Comparison of ENCODE assay signal across 8 cellular contexts in genomic region chr15:89361451-89362202, GRCh38. TPM values are rescaled to one million over a fixed set of nuclear protein-coding genes. Genes with fewer than 3 reads are reported as not detected.
DNase-seq lines count a peak whose midpoint lies in the region; ATAC-seq, FAIRE-seq and TF ChIP-seq lines count a peak whose summit lies in the region.

No MANE protein-coding gene starts in this region.

- no peaks in the 10 kb centered on the region for H3K9me2 ChIP-seq in GM23248 (ENCODE audit: insufficient read depth)

- ATAC-seq in upper lobe of right lung = peak; percentile 53
- ATAC-seq in GM21786 (IDR thresholded peaks at IDR 0.05; ENCODE audit: unreplicated experiment) = no peak

- peaks cover 88% of the 10 kb centered on the region for H3K27me3 ChIP-seq in GM23248 (replicated peaks; ENCODE audit: insufficient read depth)
- H3K27me3 ChIP-seq in endothelial cell of umbilical vein (ENCODE audit: control insufficient read depth in 2 of 2, insufficient read depth in 2 of 2, low read length in 2 of 2) = peaks cover 72 to 84% of the 10 kb centered on the region in 2 experiments
- H3K27me3 ChIP-seq in neuron (ENCODE audit: insufficient read depth, low read length) = peaks cover 53% of the 10 kb centered on the region
- peaks cover 95% of the 10 kb centered on the region for H3K27me3 ChIP-seq in upper lobe of right lung

- TF ChIP-seq POLR2A in endothelial cell of umbilical vein (IDR thresholded peaks at IDR 0.05; ENCODE audit: low read depth, low read length) = no peak

- H3K4me1 ChIP-seq in GM23248 (ENCODE audit: insufficient read depth) (no peaks in the 10 kb centered on the region), endothelial cell of umbilical vein (ENCODE audit: control insufficient read depth, extremely low read depth, insufficient read depth, low read length) (no peaks in the 10 kb centered on the region), neuron (ENCODE audit: insufficient read depth, low read length) (peaks cover 66% of the 10 kb centered on the region), upper lobe of right lung (peaks cover 10% of the 10 kb centered on the region)

- H3K27ac ChIP-seq in GM23248 = no peak overlapping the region
- H3K27ac ChIP-seq in endothelial cell of umbilical vein (ENCODE audit: insufficient read depth, low read depth, low read length) = no peak overlapping the region
- H3K27ac ChIP-seq in upper lobe of right lung = no peak overlapping the region

- H3K9me1 ChIP-seq in endothelial cell of umbilical vein (replicated peaks; ENCODE audit: control insufficient read depth, extremely low read depth, insufficient read depth, low read length) = no peaks in the 10 kb centered on the region

- H3K4me2 ChIP-seq in GM23248 (ENCODE audit: unreplicated experiment) = no peak overlapping the region
- no peak overlapping the region for H3K4me2 ChIP-seq in endothelial cell of umbilical vein (ENCODE audit: insufficient read depth, low read length)

- H3K79me2 ChIP-seq in GM23248 (ENCODE audit: insufficient read depth) = no peaks in the 10 kb centered on the region
- H3K79me2 ChIP-seq in endothelial cell of umbilical vein (ENCODE audit: control insufficient read depth, insufficient read depth, low read length) = no peaks in the 10 kb centered on the region

- no peak overlapping the region for H3K4me3 ChIP-seq in GM23248
- H3K4me3 ChIP-seq in endothelial cell of umbilical vein (replicated peaks in 1 of 3; ENCODE audit: insufficient read depth in 1 of 3, low read depth in 1 of 3, low read length in 3 of 3) = no peak overlapping the region
- H3K4me3 ChIP-seq in neuron (ENCODE audit: low read length) = peak overlapping the region; percentile 59
- no peak overlapping the region for H3K4me3 ChIP-seq in upper lobe of right lung

- DNase-seq in GM23248 (peak; percentile 78), NCI-H748 (lab: John Stamatoyannopoulos, UW; ENCODE audit: unreplicated experiment) (peak; percentile 53), endothelial cell of umbilical vein (ENCODE audit: low read depth, low spot score) (peak; percentile 58), upper lobe of right lung (peak; percentile 84), NCI-H1930 (lab: John Stamatoyannopoulos, UW) (no peak)
- DNase-seq in activated CD8-positive, alpha-beta memory T cell treated with anti-CD3 and anti-CD28 coated beads, Interleukin-2, amount 50 U/mL, for 48 hours = peak; percentile 84

- no peaks in the 10 kb centered on the region for H3F3A ChIP-seq in GM23248 (ENCODE audit: insufficient read depth)

- BruUV-seq in endothelial cell of umbilical vein (replicated peaks; lab: Mats Ljungman, UMichigan) = no TSS peak

- in situ Hi-C loops in GM23248 (cut with MboI) = loop anchor here (10.0 kb wide), 1 partner anchor 63 kb away; no protein-coding TSS in a partner anchor

- H2AFZ ChIP-seq in GM23248 = no peak overlapping the region
- no peak overlapping the region for H2AFZ ChIP-seq in endothelial cell of umbilical vein (ENCODE audit: low read depth, low read length)
- peak overlapping the region; percentile 21 for H2AFZ ChIP-seq in neuron (ENCODE audit: low read depth, low read length)

- peak; percentile 21 for FAIRE-seq in endothelial cell of umbilical vein (lab: Jason Lieb, UNC)

- H4K20me1 ChIP-seq in GM23248 (ENCODE audit: insufficient read depth) (no peaks in the 10 kb centered on the region), endothelial cell of umbilical vein (replicated peaks; ENCODE audit: control insufficient read depth, extremely low read depth, insufficient read depth, low read length) (no peaks in the 10 kb centered on the region)

- H3K9ac ChIP-seq in GM23248 = no peak overlapping the region
- no peak overlapping the region for H3K9ac ChIP-seq in endothelial cell of umbilical vein (replicated peaks; ENCODE audit: extremely low read depth, insufficient read depth, low read length)

- CTCF ChIA-PET in endothelial cell of umbilical vein (lab: Charles Lee) = interaction anchor here (0.8 to 8.0 kb wide), 3 partner anchors 10 to 68 kb away, joined by 3 to 221 read pairs (median 3); no protein-coding TSS in a partner anchor

- intact Hi-C loops in endothelial cell of umbilical vein (cut with micrococcal nuclease) (no loop called here), upper lobe of right lung (cut with DNase I) (no loop called here)

- H3K9me3 ChIP-seq in GM23248 (ENCODE audit: low read depth) (no peaks in the 10 kb centered on the region), endothelial cell of umbilical vein (replicated peaks; ENCODE audit: control insufficient read depth, insufficient read depth, low read length) (no peaks in the 10 kb centered on the region), neuron (ENCODE audit: low read length) (no peaks in the 10 kb centered on the region), upper lobe of right lung (no peaks in the 10 kb centered on the region)

- POLR2A ChIA-PET in endothelial cell of umbilical vein (lab: Charles Lee) = no interaction called here

- dilution Hi-C loops in endothelial cell of umbilical vein (cut with MboI; ENCODE audit: extremely low pct_ligation_motif_present, low sequenced_read_pairs) = no loop called here

- WGBS in GM23248 (ENCODE audit: low coverage in 1 of 2, low lambda C conversion rate in 2 of 2, missing lambda C conversion rate in 2 of 2), 2 experiments = 5% methylated on average over 39 to 41 of the region's 41 CpGs

- H3K36me3 ChIP-seq in GM23248 (ENCODE audit: low read depth) (no peaks in the 10 kb centered on the region), endothelial cell of umbilical vein (ENCODE audit: control insufficient read depth in 2 of 2, extremely low read depth in 1 of 2, insufficient read depth in 2 of 2, low read length in 2 of 2) (no peaks in the 10 kb centered on the region), neuron (ENCODE audit: insufficient read depth, low read length) (no peaks in the 10 kb centered on the region), upper lobe of right lung (no peaks in the 10 kb centered on the region)

- TF ChIP-seq CTCF in endothelial cell of umbilical vein (IDR thresholded peaks at IDR 0.05; ENCODE audit: extremely low read depth in 1 of 2, insufficient read depth in 1 of 2, low read depth in 1 of 2, low read length in 2 of 2) = no peak
- no peak for TF ChIP-seq CTCF in upper lobe of right lung (IDR thresholded peaks at IDR 0.05)

TF ChIP-seq in endothelial cell of umbilical vein, 7 proteins besides CTCF, POLR2A, EP300 and RAD21:
- TF ChIP-seq MAX (IDR thresholded peaks at IDR 0.05; ENCODE audit: insufficient read depth, insufficient read length) = peak; percentile 21
- TF ChIP-seq POLR2AphosphoS5 (IDR thresholded peaks at IDR 0.05; ENCODE audit: insufficient read depth, low read depth, low read length) = no peak

RNA-seq across cellular contexts. Expression of gene POLG, which starts 27.0 kb away (rescaled TPM):
- total RNA-seq in GM23248 (2014; rRNA removed; shearing (Covaris generic)) = 57.7 and 66.7 TPM in 2 replicates
- polyA plus RNA-seq in GM23248 (2016; fragmentation: Nextera tagmentation; extraction: Ambion mirVana) (16.0 and 18.7 TPM in 2 replicates), endothelial cell of umbilical vein (33.8 and 36.6 TPM in 2 replicates)
- total RNA-seq in endothelial cell of umbilical vein (77.7 and 79.4 TPM in 2 replicates), upper lobe of right lung (56.6 TPM)
- polyA plus RNA-seq in endothelial cell of umbilical vein (2011; cell fraction: cytosol; rRNA removed) = 24.9 and 27.4 TPM in 2 replicates
- 236 and 246 TPM in 2 replicates for polyA plus RNA-seq in endothelial cell of umbilical vein (2011; cell fraction: nucleus; rRNA removed)
- 53.5 and 54.2 TPM in 2 replicates for polyA plus RNA-seq in endothelial cell of umbilical vein (2012)
- polyA minus RNA-seq in endothelial cell of umbilical vein = 74.4 and 77.4 TPM in 2 replicates
- 24.2 TPM for polyA minus RNA-seq in endothelial cell of umbilical vein (2011; cell fraction: cytosol; rRNA and poly(A)+ RNA removed)
- 61.2 and 82.9 TPM in 2 replicates for polyA minus RNA-seq in endothelial cell of umbilical vein (2011; cell fraction: nucleus; rRNA and poly(A)+ RNA removed)

Comparison
In these comparisons a context has a peak if more than half of its experiments do, and no peak if none do; other contexts are left out.
1. DNase-seq: peak in GM23248 (single experiment), NCI-H748 (single experiment), activated CD8-positive, alpha-beta memory T cell treated with anti-CD3 and anti-CD28 coated beads, Interleukin-2, amount 50 U/mL, for 48 hours (single experiment), endothelial cell of umbilical vein (single experiment) and upper lobe of right lung (single experiment); none in NCI-H1930 (0 of 2).